Comparison of ENCODE assay signal across 19 cellular contexts in genomic region chr5:128491291-128491690, GRCh38. TPM values are rescaled to one million over a fixed set of nuclear protein-coding genes. Genes with fewer than 3 reads are reported as not detected.
A peak's percentile ranks its signal among the peaks of the same experiment; 100 is the strongest.
DNase-seq lines count a peak whose midpoint lies in the region; ATAC-seq and TF ChIP-seq lines count a peak whose summit lies in the region.
"Had no signal": no experiment of that assay in that cellular context is flagged by ENCODE, and none has a peak within 500 bp of the region (broad histone marks: within the 10 kb centered on the region; RNA-seq: fewer than 3 reads in every experiment).

No MANE protein-coding gene starts in this region.

- no peak overlapping the region for H2BK15ac ChIP-seq in IMR-90 (ENCODE audit: low read depth, low read length)

- peaks cover 6% of the 10 kb centered on the region for H3K4me1 ChIP-seq in IMR-90 (ENCODE audit: control insufficient read depth, insufficient read depth, low read length)
- H3K4me1 ChIP-seq in OCI-LY3 (ENCODE audit: low read length): 0 out of 2 replicates have a peak, but pooled peaks cover 3% of the 10 kb centered on the region
- peaks cover 7% of the 10 kb centered on the region for H3K4me1 ChIP-seq in neural progenitor cell
- H3K4me1 ChIP-seq: BE2C, esophagus squamous epithelium had no signal

- no peak overlapping the region for H4K5ac ChIP-seq in IMR-90 (ENCODE audit: low read depth, low read length)

- no peak overlapping the region for H3K4me2 ChIP-seq in IMR-90 (ENCODE audit: low read depth, low read length)
- H3K4me2 ChIP-seq in OCI-LY3 (ENCODE audit: low read length): peak overlapping the region; percentile 40
- no peak overlapping the region for H3K4me2 ChIP-seq in neural progenitor cell

- no peaks in the 10 kb centered on the region for H3F3A ChIP-seq in neural progenitor cell (ENCODE audit: low read depth)

- dilution Hi-C loops in IMR-90 (cut with HindIII; ENCODE audit: low sequenced_read_pairs, unreplicated experiment): no loop called here

- H2BK5ac ChIP-seq in IMR-90 (ENCODE audit: low read depth, low read length, poor library complexity, severe bottlenecking): no peak overlapping the region

- peaks cover 3% of the 10 kb centered on the region; the same call in 1 of the 2 replicates for H3K9me1 ChIP-seq in IMR-90 (ENCODE audit: insufficient read depth, low read length)

- no peak overlapping the region for H2BK20ac ChIP-seq in IMR-90 (ENCODE audit: low read depth, low read length)

- H2BK120ac ChIP-seq in IMR-90 (ENCODE audit: low read depth, low read length): no peak overlapping the region

- H3K4me3 ChIP-seq in IMR-90 (ENCODE audit: insufficient read depth, low read depth, low read length): no peak overlapping the region
- no peak overlapping the region for H3K4me3 ChIP-seq in OCI-LY3 (ENCODE audit: low read length)
- H3K4me3 ChIP-seq in neural progenitor cell: no peak overlapping the region
- H3K4me3 ChIP-seq: esophagus squamous epithelium, ovary, thoracic aorta had no signal

- H3K36me3 Mint-ChIP-seq in neural progenitor cell: peaks cover 18% of the 10 kb centered on the region
- H3K36me3 Mint-ChIP-seq: activated CD8-positive, alpha-beta memory T cell treated with anti-CD3 and anti-CD28 coated beads, Interleukin-2, amount 10 ng/mL, durations not matched to agents 7 days and 5 days had no signal

- peaks cover 2% of the 10 kb centered on the region for H3K4me1 Mint-ChIP-seq in neural progenitor cell
- H3K4me1 Mint-ChIP-seq: activated CD8-positive, alpha-beta memory T cell treated with anti-CD3 and anti-CD28 coated beads, Interleukin-2, amount 10 ng/mL, durations not matched to agents 7 days and 5 days had no signal

- TF ChIP-seq POLR2A in IMR-90 (IDR thresholded peaks at IDR 0.05; ENCODE audit: low read depth, low read length): no peak

- no peak overlapping the region for H2AFZ ChIP-seq in IMR-90 (replicated peaks; ENCODE audit: low read length, poor library complexity)
- peak overlapping the region; percentile 46; the same call in 1 of the 2 replicates for H2AFZ ChIP-seq in OCI-LY3 (ENCODE audit: low read depth, low read length)
- no peak overlapping the region for H2AFZ ChIP-seq in neural progenitor cell (replicated peaks)

- H4K20me1 ChIP-seq in IMR-90 (ENCODE audit: insufficient read depth, low read length) (peaks cover 12% of the 10 kb centered on the region; the same call in 1 of the 2 replicates), OCI-LY3 (ENCODE audit: insufficient read depth, low read length) (no peaks in the 10 kb centered on the region), neural progenitor cell (ENCODE audit: low read depth) (no peaks in the 10 kb centered on the region)

- no peak overlapping the region for H3K27ac Mint-ChIP-seq in neural progenitor cell
- H3K27ac Mint-ChIP-seq: activated CD8-positive, alpha-beta memory T cell treated with anti-CD3 and anti-CD28 coated beads, Interleukin-2, amount 10 ng/mL, durations not matched to agents 7 days and 5 days; T-helper 1 cell treated with Interleukin-12 subunit alpha and Interleukin-12 subunit beta and Interleukin-4 antibody, amounts not matched to agents 30 μg/mL and 1 μg/mL, for 36 hours had no signal

- no peak overlapping the region for H3K4me3 Mint-ChIP-seq in neural progenitor cell
- H3K4me3 Mint-ChIP-seq: activated CD8-positive, alpha-beta memory T cell treated with anti-CD3 and anti-CD28 coated beads, Interleukin-2, amount 10 ng/mL, durations not matched to agents 7 days and 5 days; T-helper 1 cell treated with Interleukin-12 subunit alpha and Interleukin-12 subunit beta and Interleukin-4 antibody, amounts not matched to agents 30 μg/mL and 1 μg/mL, for 36 hours had no signal

- no peaks in the 10 kb centered on the region for H3K27me3 ChIP-seq in IMR-90 (ENCODE audit: control insufficient read depth, insufficient read depth, low read length)
- H3K27me3 ChIP-seq in OCI-LY3 (ENCODE audit: low read depth, low read length): no peaks in the 10 kb centered on the region
- H3K27me3 ChIP-seq in neural progenitor cell: no peaks in the 10 kb centered on the region
- H3K27me3 ChIP-seq: BE2C, esophagus squamous epithelium, ovary had no signal

- TF ChIP-seq RAD21 in IMR-90 (IDR thresholded peaks at IDR 0.05; ENCODE audit: low read length): no peak

- H3K18ac ChIP-seq in IMR-90 (ENCODE audit: low read depth, low read length): no peak overlapping the region

- TF ChIP-seq CTCF in IMR-90 (conservative IDR thresholded peaks at IDR 0.05; ENCODE audit: low read depth, low read length) (no peak), OCI-LY3 (IDR thresholded peaks at IDR 0.05; ENCODE audit: low read depth, low read length) (no peak), neural progenitor cell (IDR thresholded peaks at IDR 0.05) (no peak)

- H3K4ac ChIP-seq in IMR-90 (ENCODE audit: low read depth, low read length): no peak overlapping the region

- H3K79me2 ChIP-seq in OCI-LY3 (ENCODE audit: low read length): no peaks in the 10 kb centered on the region
- no peaks in the 10 kb centered on the region for H3K79me2 ChIP-seq in neural progenitor cell (ENCODE audit: low read depth)

- CTCF ChIA-PET in IMR-90 (lab: Yijun Ruan, JAX): no interaction called here

- no peak overlapping the region for H2AK9ac ChIP-seq in IMR-90 (replicated peaks; ENCODE audit: low read depth, low read length, poor library complexity)

- 0 out of 2 replicates have a peak overlapping the region, but pooled peaks have one; percentile 13 for H3K14ac ChIP-seq in IMR-90 (replicated peaks; ENCODE audit: low read depth, low read length)

- H3K9ac ChIP-seq in IMR-90 (ENCODE audit: low read depth, low read length) (no peak overlapping the region), OCI-LY3 (ENCODE audit: low read length) (no peak overlapping the region), neural progenitor cell (no peak overlapping the region)

- peak; percentile 23 for DNase-seq in IMR-90
- DNase-seq in dermis blood vessel endothelial cell: peak; percentile 1
- DNase-seq in neural progenitor cell (ENCODE audit: low spot score): peak; percentile 32
- DNase-seq in NCI-H2171 treated with DMSO at 0.1 percent for 48 hours (lab: John Stamatoyannopoulos, UW): no peak
- no peak for DNase-seq in MV-4-11 (lab: John Stamatoyannopoulos, UW)
- DNase-seq in NCI-H128 (lab: John Stamatoyannopoulos, UW; ENCODE audit: unreplicated experiment): no peak
- DNase-seq: activated CD4-positive, CD25-positive, alpha-beta regulatory T cell; activated CD8-positive, alpha-beta memory T cell treated with anti-CD3 and anti-CD28 coated beads, Interleukin-2, amount 10 ng/mL, durations not matched to agents 7 days and 5 days; activated effector memory CD4-positive, alpha-beta T cell treated with Interleukin-2 at 50 U/mL for 16 hours; BE2C; esophagus squamous epithelium; HCEC 1CT; left colon; ovary; small intestine had no signal

- H3K9me3 Mint-ChIP-seq in neural progenitor cell: peaks cover 10% of the 10 kb centered on the region
- H3K9me3 Mint-ChIP-seq: T-helper 1 cell treated with Interleukin-12 subunit alpha and Interleukin-12 subunit beta and Interleukin-4 antibody, amounts not matched to agents 30 μg/mL and 1 μg/mL, for 36 hours had no signal

- peak; percentile 33; the same call in 1 of the 2 replicates for ATAC-seq in IMR-90 (ENCODE audit: low read depth)
- ATAC-seq: activated CD8-positive, alpha-beta memory T cell treated with anti-CD3 and anti-CD28 coated beads, Interleukin-2, amount 10 ng/mL, durations not matched to agents 7 days and 5 days; HepG2; left colon had no signal

- in situ Hi-C loops in IMR-90 (cut with MboI; ENCODE audit: low sequenced_read_pairs): loop anchor here (25.0 kb wide), 1 partner anchor 929 kb away; no protein-coding TSS in a partner anchor

- BruUV-seq in IMR-90 (replicated peaks; lab: Mats Ljungman, UMichigan): no TSS peak

- peaks cover 0 to 19% of the 10 kb centered on the region in 2 experiments; a peak in 3 of 4 replicates for H3K79me1 ChIP-seq in IMR-90 (ENCODE audit: low read depth in 1 of 2, low read length in 2 of 2)

- H3K27me3 Mint-ChIP-seq in neural progenitor cell (ENCODE audit: insufficient read depth, low read depth): peaks cover 2% of the 10 kb centered on the region
- H3K27me3 Mint-ChIP-seq: activated CD8-positive, alpha-beta memory T cell treated with anti-CD3 and anti-CD28 coated beads, Interleukin-2, amount 10 ng/mL, durations not matched to agents 7 days and 5 days had no signal

- no CpG with 5 or more reads among the region's 3 CpGs for WGBS in IMR-90 (ENCODE audit: extremely low coverage in 2 of 2, insufficient read length in 1 of 2), 2 experiments

- H3K9me3 ChIP-seq in IMR-90 (ENCODE audit: control insufficient read depth, insufficient read depth, low read length) (no peaks in the 10 kb centered on the region), OCI-LY3 (ENCODE audit: insufficient read depth, low read length) (no peaks in the 10 kb centered on the region; the same call in 1 of the 2 replicates), neural progenitor cell (ENCODE audit: low read depth) (no peaks in the 10 kb centered on the region)
- H3K9me3 ChIP-seq: BE2C, esophagus squamous epithelium, ovary, thoracic aorta had no signal

- intact Hi-C loops in IMR-90 (cut with micrococcal nuclease): no loop called here

- H3K23ac ChIP-seq in IMR-90 (ENCODE audit: low read depth, low read length): no peak overlapping the region

- H2AK5ac ChIP-seq in IMR-90 (ENCODE audit: low read depth, low read length): no peak overlapping the region

- H4K91ac ChIP-seq in IMR-90 (ENCODE audit: insufficient read depth, low read depth, low read length): no peak overlapping the region

- no peak overlapping the region for H3K56ac ChIP-seq in IMR-90 (ENCODE audit: extremely low read depth, insufficient read depth, low read length)

- H3K36me3 ChIP-seq in IMR-90 (ENCODE audit: control insufficient read depth, insufficient read depth, low read length) (peaks cover 2% of the 10 kb centered on the region), OCI-LY3 (replicated peaks; ENCODE audit: low read depth, low read length) (no peaks in the 10 kb centered on the region), neural progenitor cell (no peaks in the 10 kb centered on the region)
- H3K36me3 ChIP-seq: BE2C, esophagus squamous epithelium, ovary, thoracic aorta had no signal

- H4K8ac ChIP-seq in IMR-90 (ENCODE audit: low read depth in 2 of 2, low read length in 2 of 2): no peak overlapping the region

- POLR2A ChIA-PET in IMR-90 (lab: Charles Lee; ENCODE audit: unreplicated experiment): no interaction called here

- H3K27ac ChIP-seq in IMR-90 (ENCODE audit: insufficient read depth, low read length) (no peak overlapping the region), OCI-LY3 (ENCODE audit: low read length) (no peak overlapping the region), neural progenitor cell (no peak overlapping the region)
- H3K27ac ChIP-seq: esophagus squamous epithelium, ovary, thoracic aorta had no signal

RNA-seq across cellular contexts. Expression of gene FBN2, which starts 46.8 kb away (rescaled TPM):
- total RNA-seq in IMR-90 (2012; rRNA removed): 67.5 and 69.0 TPM in 2 replicates
- polyA plus RNA-seq in IMR-90 (2012; rRNA removed): 22.6 and 26.7 TPM in 2 replicates
- 12.4 and 13.0 TPM in 2 replicates for polyA plus RNA-seq in IMR-90 (2012; cell fraction: cytosol; rRNA removed)
- polyA plus RNA-seq in IMR-90 (2012; cell fraction: nucleus; rRNA removed; ENCODE audit: low replicate concordance): 9.7 and 25.9 TPM in 2 replicates
- 0.79 and 14.0 TPM in 2 replicates for total RNA-seq in dermis blood vessel endothelial cell
- 88.1 and 113 TPM in 2 replicates for total RNA-seq in neural progenitor cell (ENCODE audit: low replicate concordance)
- total RNA-seq: activated CD8-positive, alpha-beta memory T cell treated with anti-CD3 and anti-CD28 coated beads, Interleukin-2, amount 10 ng/mL, durations not matched to agents 7 days and 5 days; HepG2 had no signal
- polyA plus RNA-seq: HepG2 had no signal

Comparison
In these comparisons a context has a peak if more than half of its experiments do, and no peak if none do; other contexts are left out.
1. DNase-seq: peak in IMR-90 (single experiment), dermis blood vessel endothelial cell (single experiment) and neural progenitor cell (single experiment); none in NCI-H2171 treated with DMSO at 0.1 percent for 48 hours (single experiment), MV-4-11 (single experiment) and NCI-H128 (single experiment).